Comparison of ENCODE assay signal across 13 cellular contexts in the genomic region with DNA sequence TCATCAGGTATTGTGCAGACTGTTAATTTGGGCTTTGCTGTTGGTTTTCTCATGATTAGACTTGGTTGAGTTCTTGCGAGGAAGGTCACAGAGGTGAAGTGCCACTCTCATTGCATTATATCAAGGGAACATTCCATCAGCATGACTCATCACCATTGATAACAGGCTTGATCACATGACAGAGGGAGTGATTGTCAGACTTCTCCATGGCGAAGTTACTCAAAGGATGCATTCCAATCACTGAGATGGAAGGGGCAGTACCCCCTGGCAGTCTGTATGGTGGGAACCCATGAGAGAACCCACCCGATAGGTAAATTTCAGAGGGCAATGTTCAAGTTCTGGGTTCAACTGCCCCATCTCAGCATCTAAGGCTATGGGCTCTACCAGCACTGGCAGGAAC. TPM values are rescaled to one million over a fixed set of nuclear protein-coding genes. Genes with fewer than 3 reads are reported as not detected.
DNase-seq lines count a peak whose midpoint lies in the region; ATAC-seq and TF ChIP-seq lines count a peak whose summit lies in the region.
"Had no signal": no experiment of that assay in that cellular context is flagged by ENCODE, and none has a peak within 500 bp of the region (broad histone marks: within the 10 kb centered on the region; RNA-seq: fewer than 3 reads in every experiment).

No MANE protein-coding gene starts in this region.

- H3K27me3 ChIP-seq in endodermal cell (ENCODE audit: control insufficient read depth, insufficient read depth, low read length, poor library complexity, severe bottlenecking) = no peaks in the 10 kb centered on the region

- no peaks in the 10 kb centered on the region for H3K36me3 Mint-ChIP-seq in endodermal cell (ENCODE audit: low read depth)
- no peaks in the 10 kb centered on the region for H3K36me3 Mint-ChIP-seq in mesothelial cell of epicardium

- WGBS in endodermal cell (ENCODE audit: insufficient coverage in 1 of 2, insufficient read length in 1 of 2), 2 experiments = 62 to 74% methylated on average over 3 of the region's 3 CpGs

- H3K9me3 Mint-ChIP-seq in endodermal cell (no peaks in the 10 kb centered on the region), mesothelial cell of epicardium (no peaks in the 10 kb centered on the region)

- no peak for TF ChIP-seq POLR2A in NB4 (IDR thresholded peaks at IDR 0.05; ENCODE audit: extremely low read depth, insufficient read length)

- H3K27ac ChIP-seq in endodermal cell (ENCODE audit: low read depth, low read length) = no peak overlapping the region
- H3K27ac ChIP-seq: thoracic aorta had no signal

- H3K9me3 ChIP-seq in endodermal cell (ENCODE audit: control insufficient read depth, low read length) = no peaks in the 10 kb centered on the region
- H3K9me3 ChIP-seq: thoracic aorta had no signal

- ATAC-seq in HG03159 (IDR thresholded peaks at IDR 0.05; ENCODE audit: unreplicated experiment) = no peak

- H3K4me1 Mint-ChIP-seq in endodermal cell = peaks cover 31% of the 10 kb centered on the region
- peaks cover 49% of the 10 kb centered on the region for H3K4me1 Mint-ChIP-seq in mesothelial cell of epicardium

- DNase-seq in EH (ENCODE audit: low read depth) (peak; percentile 14), NB4 (ENCODE audit: low read depth) (peak; percentile 67), endodermal cell (peak; percentile 73), mesothelial cell of epicardium (ENCODE audit: low spot score in 2 of 2, unreplicated experiment in 2 of 2) (no peak), NCI-H82 treated with DMSO at 0.1 percent for 48 hours (lab: John Stamatoyannopoulos, UW; ENCODE audit: unreplicated experiment) (no peak)
- no peak for DNase-seq in effector CD8-positive, alpha-beta T cell (lab: John Stamatoyannopoulos, UW)
- no peak for DNase-seq in stimulated activated CD4-positive, alpha-beta T cell treated with anti-CD3 and anti-CD28 coated beads, Interleukin-4, amount 100 ng/mL, for 24 hours
- DNase-seq: activated effector memory CD4-positive, alpha-beta T cell treated with Interleukin-2 at 50 U/mL for 16 hours; caudate nucleus; midbrain; NCI-H1694 had no signal

- no peaks in the 10 kb centered on the region for H3K27me3 Mint-ChIP-seq in endodermal cell (ENCODE audit: insufficient read depth)
- no peaks in the 10 kb centered on the region for H3K27me3 Mint-ChIP-seq in mesothelial cell of epicardium (ENCODE audit: low read depth)

- H3K4me3 Mint-ChIP-seq in endodermal cell (no peak overlapping the region), mesothelial cell of epicardium (no peak overlapping the region)

- no peak for TF ChIP-seq CTCF in NB4 (IDR thresholded peaks at IDR 0.05; ENCODE audit: low read depth, low read length)
- no peak for TF ChIP-seq CTCF in endodermal cell (conservative IDR thresholded peaks at IDR 0.05)
- no peak for TF ChIP-seq CTCF in mesothelial cell of epicardium (IDR thresholded peaks at IDR 0.05; ENCODE audit: unreplicated experiment)

- H3K9ac ChIP-seq in endodermal cell (ENCODE audit: extremely low read depth, low read length, poor library complexity, severe bottlenecking) = no peak overlapping the region

- no peaks in the 10 kb centered on the region for H3K36me3 ChIP-seq in endodermal cell (ENCODE audit: control insufficient read depth, insufficient read depth, low read length)
- H3K36me3 ChIP-seq: thoracic aorta had no signal

- H3K4me3 ChIP-seq in NB4 (ENCODE audit: low read depth, low read length) (no peak overlapping the region), endodermal cell (ENCODE audit: low read length) (no peak overlapping the region)
- H3K4me3 ChIP-seq: thoracic aorta had no signal

- H3K4me1 ChIP-seq in endodermal cell (ENCODE audit: control insufficient read depth, insufficient read depth, low read length) = peaks cover 16% of the 10 kb centered on the region

- H3K27ac Mint-ChIP-seq in endodermal cell (peak overlapping the region; percentile 78), mesothelial cell of epicardium (peak overlapping the region; percentile 27)

RNA-seq across cellular contexts. Expression of a gene that starts 19.4 kb away (rescaled TPM):
- total RNA-seq in endodermal cell (under 1 TPM; 0.60 to 0.62 TPM), mesothelial cell of epicardium (4.0 to 4.5 TPM (median 4.5 TPM) in 3 replicates)
- 0.25 TPM for polyA plus RNA-seq in endodermal cell (2013, experiment 1 of 2)
- polyA plus RNA-seq in endodermal cell (2013, experiment 2 of 2) = 0.54 TPM

RNA-seq across cellular contexts. Expression of a gene that starts 56.6 kb away (rescaled TPM):
- 10 to 100 TPM; 14.0 to 17.6 TPM for total RNA-seq in endodermal cell
- polyA plus RNA-seq in endodermal cell (2013, experiment 1 of 2) = 18.0 TPM
- 19.5 TPM for polyA plus RNA-seq in endodermal cell (2013, experiment 2 of 2)
- 29.4 to 33.8 TPM (median 33.2 TPM) in 3 replicates for total RNA-seq in mesothelial cell of epicardium

Comparison
In these comparisons a context has a peak if more than half of its experiments do, and no peak if none do; other contexts are left out.
1. DNase-seq: peak in EH (single experiment), NB4 (single experiment) and endodermal cell (single experiment); none in mesothelial cell of epicardium (0 of 2), NCI-H82 treated with DMSO at 0.1 percent for 48 hours (single experiment), effector CD8-positive, alpha-beta T cell (single experiment) and stimulated activated CD4-positive, alpha-beta T cell treated with anti-CD3 and anti-CD28 coated beads, Interleukin-4, amount 100 ng/mL, for 24 hours (single experiment).